8 cellular contexts compared by ENCODE assay signal in genomic region chr12:103495783-103496456, GRCh38. TPM values are rescaled to one million over a fixed set of nuclear protein-coding genes. Genes with fewer than 3 reads are reported as not detected.
DNase-seq lines count a peak whose midpoint lies in the region; ATAC-seq and TF ChIP-seq lines count a peak whose summit lies in the region.

C12orf42 (minus strand) TSS chr12:103495968; CDS start chr12:103478426, 17,542 bp downstream.

- WGBS in psoas muscle, 3 donors, result 0 to 3% (median 1%) methylated on average over 29 to 35 of the region's 35 CpGs

- intact Hi-C loops in left ventricle myocardium inferior (cut with micrococcal nuclease) (no loop called here), psoas muscle (cut with DNase I) (no loop called here)

- H3K9me3 ChIP-seq in left ventricle myocardium inferior (replicated peaks) (peaks cover 4% of the 10 kb centered on the region), psoas muscle (no peaks in the 10 kb centered on the region)

- ATAC-seq in GM18858 (IDR thresholded peaks at IDR 0.05; ENCODE audit: unreplicated experiment) (peak; percentile 13), HG02981 (IDR thresholded peaks at IDR 0.05; ENCODE audit: unreplicated experiment) (peak; percentile 31), psoas muscle (no peak)

- no peaks in the 10 kb centered on the region for H3K36me3 ChIP-seq in left ventricle myocardium inferior
- H3K36me3 ChIP-seq in psoas muscle (ENCODE audit: insufficient read depth in 1 of 2, low read depth in 1 of 2), result no peaks in the 10 kb centered on the region

- H3K4me1 ChIP-seq in left ventricle myocardium inferior, result peaks cover 12% of the 10 kb centered on the region
- H3K4me1 ChIP-seq in psoas muscle, result no peaks in the 10 kb centered on the region

- peaks cover 73% of the 10 kb centered on the region for H3K27me3 ChIP-seq in left ventricle myocardium inferior (ENCODE audit: low read depth)
- H3K27me3 ChIP-seq in psoas muscle (ENCODE audit: insufficient read depth in 3 of 3, low read length in 2 of 3), result peaks cover 3 to 46% (median 10%) of the 10 kb centered on the region in 3 donors

- H3K4me3 ChIP-seq in left ventricle myocardium inferior, result peak within 1 kb of the TSS; percentile 63
- H3K4me3 ChIP-seq in psoas muscle, result peak within 1 kb of the TSS; percentile 52

- peak; percentile 50 for TF ChIP-seq CTCF in left ventricle myocardium inferior (IDR thresholded peaks at IDR 0.05; ENCODE audit: borderline replicate concordance)
- no peak for TF ChIP-seq CTCF in psoas muscle (IDR thresholded peaks at IDR 0.05)

- DNase-seq in AG08395 (ENCODE audit: low spot score), result peak; percentile 61
- peak; percentile 74 for DNase-seq in NCI-H2171 treated with DMSO at 0.1 percent for 48 hours (lab: John Stamatoyannopoulos, UW)
- peak; percentile 15 for DNase-seq in activated naive CD4-positive, alpha-beta T cell treated with anti-CD3 and anti-CD28 coated beads, Interleukin-2, amount 50 U/mL, for 16 hours
- no peak for DNase-seq in left ventricle myocardium inferior
- peak in 1 of 2 donors; percentile 11 for DNase-seq in psoas muscle
- DNase-seq in ureter (ENCODE audit: low spot score), result no peak

- H3K27ac ChIP-seq in left ventricle myocardium inferior (replicated peaks), result no peak within 1 kb of the TSS
- no peak within 1 kb of the TSS for H3K27ac ChIP-seq in psoas muscle

RNA-seq across cellular contexts. Expression of gene C12orf42, which starts in this region (rescaled TPM):
- total RNA-seq in left ventricle myocardium inferior (not detected), psoas muscle (not detected), ureter (not detected)
- polyA plus RNA-seq in psoas muscle, result not detected

Comparison
In these comparisons a context has a peak if more than half of its experiments do, and no peak if none do; other contexts are left out.
1. DNase-seq: peak in AG08395 (single experiment), NCI-H2171 treated with DMSO at 0.1 percent for 48 hours (single experiment) and activated naive CD4-positive, alpha-beta T cell treated with anti-CD3 and anti-CD28 coated beads, Interleukin-2, amount 50 U/mL, for 16 hours (single experiment); none in left ventricle myocardium inferior (single experiment) and ureter (single experiment).
2. ATAC-seq: peak in GM18858 (single experiment) and HG02981 (single experiment); none in psoas muscle (0 of 4).